18 cellular contexts compared by ENCODE assay signal in genomic region chr20:62887860-62888239, GRCh38. TPM values are rescaled to one million over a fixed set of nuclear protein-coding genes. Genes with fewer than 3 reads are reported as not detected.
DNase-seq lines count a peak whose midpoint lies in the region; ATAC-seq, FAIRE-seq and TF ChIP-seq lines count a peak whose summit lies in the region.
"Had no signal": no experiment of that assay in that cellular context is flagged by ENCODE, and none has a peak within 500 bp of the region (broad histone marks: within the 10 kb centered on the region; RNA-seq: fewer than 3 reads in every experiment).

No MANE protein-coding gene starts in this region.

- POLR2A ChIA-PET in activated CD4-positive, alpha-beta memory T cell treated with anti-CD3 and anti-CD28 coated beads, Interleukin-2, amount 10 ng/mL, durations not matched to agents 7 days and 5 days (lab: Charles Lee): interaction anchor here (1.4 to 2.5 kb wide), 2 partner anchors 11 to 26 kb away, joined by 3 to 13 read pairs; partner anchors contain the start of gene TCFL5
- POLR2A ChIA-PET in activated CD4-positive, alpha-beta memory T cell treated with anti-CD3 and anti-CD28 coated beads for 36 hours (lab: Charles Lee): no interaction called here
- POLR2A ChIA-PET in K562 (lab: Yijun Ruan, JAX): interaction anchor here (0.7 to 3.1 kb wide), 4 partner anchors 10 to 74 kb away, joined by 3 to 16 read pairs (median 4); no protein-coding TSS in a partner anchor

- BruUV-seq in K562 (replicated peaks; lab: Mats Ljungman, UMichigan): no TSS peak

- H3K4me3 ChIP-seq in MM.1S (ENCODE audit: low read length) (no peak overlapping the region), K562 (no peak overlapping the region), osteoblast (ENCODE audit: insufficient read depth, low read length) (no peak overlapping the region), colonic mucosa (no peak overlapping the region)
- H3K4me3 ChIP-seq: MG63, upper lobe of right lung had no signal

- no peak for FAIRE-seq in K562 (lab: Jason Lieb, UNC)
- FAIRE-seq: A204.1, colon, endothelial cell of umbilical vein, small intestine had no signal

- H3K4me1 ChIP-seq in MM.1S (ENCODE audit: low read length) (peaks cover 18% of the 10 kb centered on the region), K562 (replicated peaks in 1 of 2; ENCODE audit: control insufficient read depth in 2 of 2, insufficient read depth in 2 of 2, low read length in 2 of 2) (peaks cover 0 to 14% of the 10 kb centered on the region in 2 experiments; a peak in 2 of 5 replicates), osteoblast (ENCODE audit: insufficient read depth, low read length) (peaks cover 17% of the 10 kb centered on the region), colonic mucosa (no peaks in the 10 kb centered on the region)
- H3K4me1 ChIP-seq: upper lobe of right lung had no signal

- peaks cover 32% of the 10 kb centered on the region for H3K4me1 Mint-ChIP-seq in activated CD4-positive, alpha-beta memory T cell treated with anti-CD3 and anti-CD28 coated beads, Interleukin-2, amount 10 ng/mL, durations not matched to agents 7 days and 5 days
- peaks cover 8% of the 10 kb centered on the region for H3K4me1 Mint-ChIP-seq in activated CD4-positive, alpha-beta memory T cell treated with anti-CD3 and anti-CD28 coated beads for 36 hours (ENCODE audit: low read depth)

- in situ Hi-C loops in K562 (cut with MboI): no loop called here

- H3K36me3 Mint-ChIP-seq in activated CD4-positive, alpha-beta memory T cell treated with anti-CD3 and anti-CD28 coated beads, Interleukin-2, amount 10 ng/mL, durations not matched to agents 7 days and 5 days (ENCODE audit: low read depth): peaks cover 63% of the 10 kb centered on the region
- peaks cover 32% of the 10 kb centered on the region for H3K36me3 Mint-ChIP-seq in activated CD4-positive, alpha-beta memory T cell treated with anti-CD3 and anti-CD28 coated beads for 36 hours

- H2AFZ ChIP-seq in MM.1S (ENCODE audit: low read length): no peak overlapping the region
- no peak overlapping the region for H2AFZ ChIP-seq in K562 (ENCODE audit: low read depth, low read length)
- H2AFZ ChIP-seq in osteoblast (ENCODE audit: low read length): no peak overlapping the region

- peaks cover 4% of the 10 kb centered on the region for H3K9me1 ChIP-seq in K562 (ENCODE audit: control insufficient read depth, insufficient read depth, low read length)

- peaks cover 12% of the 10 kb centered on the region for H3F3A ChIP-seq in MM.1S (ENCODE audit: insufficient read depth, low read length)

- H3K36me3 ChIP-seq in MM.1S (replicated peaks; ENCODE audit: insufficient read depth, low read length): peaks cover 3% of the 10 kb centered on the region; the same call in 1 of the 2 replicates
- H3K36me3 ChIP-seq in K562 (ENCODE audit: control insufficient read depth, insufficient read depth, low read length): peaks cover 71% of the 10 kb centered on the region
- H3K36me3 ChIP-seq in osteoblast (ENCODE audit: insufficient read depth, low read length): peaks cover 61% of the 10 kb centered on the region
- H3K36me3 ChIP-seq in colonic mucosa: peaks cover 35% of the 10 kb centered on the region

- H3K4me3 Mint-ChIP-seq in activated CD4-positive, alpha-beta memory T cell treated with anti-CD3 and anti-CD28 coated beads, Interleukin-2, amount 10 ng/mL, durations not matched to agents 7 days and 5 days: no peak overlapping the region
- H3K4me3 Mint-ChIP-seq in activated CD4-positive, alpha-beta memory T cell treated with anti-CD3 and anti-CD28 coated beads for 36 hours: no peak overlapping the region
- H3K4me3 Mint-ChIP-seq: CD8-positive, alpha-beta T cell; T-helper 1 cell treated with Interleukin-12 subunit alpha and Interleukin-12 subunit beta and Interleukin-4 antibody, amounts not matched to agents 30 μg/mL and 1 μg/mL, for 36 hours had no signal

- TF ChIP-seq RAD21 in K562 (CRISPR knock-in tag; conservative IDR thresholded peaks at IDR 0.05 in 1 of 2, IDR thresholded peaks at IDR 0.05 in 1 of 2): no peak

- H4K20me1 ChIP-seq in MM.1S (ENCODE audit: insufficient read depth, low read length) (no peaks in the 10 kb centered on the region; the same call in 1 of the 2 replicates), K562 (replicated peaks; ENCODE audit: control insufficient read depth, insufficient read depth, low read length) (no peaks in the 10 kb centered on the region), osteoblast (ENCODE audit: insufficient read depth, low read length) (peaks cover 13% of the 10 kb centered on the region)

- no peak for TF ChIP-seq POLR2A in K562 (conservative IDR thresholded peaks at IDR 0.05)

- H3K79me2 ChIP-seq in MM.1S (ENCODE audit: low read length) (no peaks in the 10 kb centered on the region), K562 (ENCODE audit: control insufficient read depth, insufficient read depth, low read length) (no peaks in the 10 kb centered on the region), osteoblast (ENCODE audit: insufficient read depth, low read length) (peaks cover 3% of the 10 kb centered on the region)

- H3K4me2 ChIP-seq in MM.1S (ENCODE audit: low read depth, low read length): no peak overlapping the region
- H3K4me2 ChIP-seq in K562 (ENCODE audit: insufficient read depth, low read length): no peak overlapping the region
- no peak overlapping the region for H3K4me2 ChIP-seq in osteoblast (ENCODE audit: insufficient read depth, low read length)

- no peak for TF ChIP-seq EP300 in K562 (IDR thresholded peaks at IDR 0.05; ENCODE audit: low read length)

- H3K27ac Mint-ChIP-seq in activated CD4-positive, alpha-beta memory T cell treated with anti-CD3 and anti-CD28 coated beads, Interleukin-2, amount 10 ng/mL, durations not matched to agents 7 days and 5 days: peak overlapping the region; percentile 47
- no peak overlapping the region for H3K27ac Mint-ChIP-seq in activated CD4-positive, alpha-beta memory T cell treated with anti-CD3 and anti-CD28 coated beads for 36 hours
- H3K27ac Mint-ChIP-seq: CD8-positive, alpha-beta T cell; T-helper 1 cell treated with Interleukin-12 subunit alpha and Interleukin-12 subunit beta and Interleukin-4 antibody, amounts not matched to agents 30 μg/mL and 1 μg/mL, for 36 hours had no signal

- no peak for DNase-seq in activated CD4-positive, alpha-beta memory T cell treated with anti-CD3 and anti-CD28 coated beads, Interleukin-2, amount 10 ng/mL, durations not matched to agents 7 days and 5 days
- DNase-seq in activated CD4-positive, alpha-beta memory T cell treated with anti-CD3 and anti-CD28 coated beads for 36 hours: no peak
- no peak for DNase-seq in MM.1S
- no peak for DNase-seq in K562 (ENCODE audit: extremely low read depth in 1 of 4, low spot score in 3 of 4)
- DNase-seq in osteoblast (ENCODE audit: insufficient read length, low spot score, missing footprints): peak; percentile 68
- DNase-seq in stimulated activated CD4-positive, alpha-beta T cell treated with anti-CD3 and anti-CD28 coated beads, Interleukin-2, amount 100 ng/mL, for 48 hours: no peak
- no peak for DNase-seq in colonic mucosa
- DNase-seq: activated T-cell treated with anti-CD3 and anti-CD28 coated beads for 4 hours, glutamatergic neuron, MG63, upper lobe of right lung had no signal

- 78% methylated on average over 6 of the region's 7 CpGs for WGBS in K562 (ENCODE audit: insufficient coverage, low coverage, missing lambda C conversion rate)

- H3K27me3 Mint-ChIP-seq in activated CD4-positive, alpha-beta memory T cell treated with anti-CD3 and anti-CD28 coated beads, Interleukin-2, amount 10 ng/mL, durations not matched to agents 7 days and 5 days: no peaks in the 10 kb centered on the region
- no peaks in the 10 kb centered on the region for H3K27me3 Mint-ChIP-seq in activated CD4-positive, alpha-beta memory T cell treated with anti-CD3 and anti-CD28 coated beads for 36 hours

- ATAC-seq in K562 (no peak), GM18861 (IDR thresholded peaks at IDR 0.05; ENCODE audit: unreplicated experiment) (no peak)

- intact Hi-C loops in activated CD4-positive, alpha-beta memory T cell treated with anti-CD3 and anti-CD28 coated beads for 36 hours (cut with micrococcal nuclease): no loop called here
- intact Hi-C loops in K562 (cut with micrococcal nuclease) (no loop called here), colonic mucosa (cut with DNase I) (no loop called here)

- H3K27ac ChIP-seq in MM.1S (ENCODE audit: low read length) (peak overlapping the region; percentile 91; the same call in 1 of the 2 replicates), K562 (ENCODE audit: extremely low read depth, low read depth, low read length) (no peak overlapping the region), osteoblast (ENCODE audit: low read depth, low read length) (peak overlapping the region; percentile 81), colonic mucosa (no peak overlapping the region)
- H3K27ac ChIP-seq: upper lobe of right lung had no signal

- H3K9me2 ChIP-seq in MM.1S (replicated peaks; ENCODE audit: insufficient read depth, low read length): no peaks in the 10 kb centered on the region

- H3K9me3 Mint-ChIP-seq in activated CD4-positive, alpha-beta memory T cell treated with anti-CD3 and anti-CD28 coated beads, Interleukin-2, amount 10 ng/mL, durations not matched to agents 7 days and 5 days: no peaks in the 10 kb centered on the region
- no peaks in the 10 kb centered on the region for H3K9me3 Mint-ChIP-seq in activated CD4-positive, alpha-beta memory T cell treated with anti-CD3 and anti-CD28 coated beads for 36 hours
- H3K9me3 Mint-ChIP-seq: CD8-positive, alpha-beta T cell; T-helper 1 cell treated with Interleukin-12 subunit alpha and Interleukin-12 subunit beta and Interleukin-4 antibody, amounts not matched to agents 30 μg/mL and 1 μg/mL, for 36 hours had no signal

- CTCF ChIA-PET in activated CD4-positive, alpha-beta memory T cell treated with anti-CD3 and anti-CD28 coated beads, Interleukin-2, amount 10 ng/mL, durations not matched to agents 7 days and 5 days (lab: Charles Lee): interaction anchor here (1.5 kb wide), 1 partner anchor 14 kb away, joined by 6 read pairs; no protein-coding TSS in a partner anchor
- CTCF ChIA-PET in activated CD4-positive, alpha-beta memory T cell treated with anti-CD3 and anti-CD28 coated beads for 36 hours (lab: Charles Lee): interaction anchor here (0.6 to 1.5 kb wide), 2 partner anchors 11 to 1102 kb away, joined by 3 to 6 read pairs; no protein-coding TSS in a partner anchor
- CTCF ChIA-PET in K562 (lab: Yijun Ruan, JAX; ENCODE audit: low intra/inter-chr PET ratio): no interaction called here

- H3K27me3 ChIP-seq in MM.1S (replicated peaks; ENCODE audit: insufficient read depth, low read length) (no peaks in the 10 kb centered on the region), K562 (ENCODE audit: control insufficient read depth in 2 of 2, insufficient read depth in 2 of 2, low read length in 2 of 2) (no peaks in the 10 kb centered on the region), osteoblast (ENCODE audit: insufficient read depth, low read length) (no peaks in the 10 kb centered on the region), colonic mucosa (no peaks in the 10 kb centered on the region)
- H3K27me3 ChIP-seq: MG63, upper lobe of right lung had no signal

- no peak overlapping the region for H3K9ac ChIP-seq in MM.1S (ENCODE audit: low read length)
- peak overlapping the region in 1 of 2 experiments; percentile 36; a peak in 2 of 4 replicates for H3K9ac ChIP-seq in K562 (ENCODE audit: insufficient read depth in 1 of 2, low read depth in 2 of 2, low read length in 2 of 2)
- H3K9ac ChIP-seq in colonic mucosa (ENCODE audit: low read depth in 2 of 2, low read length in 2 of 2): no peak overlapping the region

- H3K9me3 ChIP-seq in MM.1S (replicated peaks; ENCODE audit: insufficient read depth, low read length): no peaks in the 10 kb centered on the region
- no peaks in the 10 kb centered on the region for H3K9me3 ChIP-seq in K562 (replicated peaks; ENCODE audit: control insufficient read depth, insufficient read depth, low read depth, low read length)
- H3K9me3 ChIP-seq in osteoblast (ENCODE audit: low read depth, low read length): no peaks in the 10 kb centered on the region
- no peaks in the 10 kb centered on the region for H3K9me3 ChIP-seq in colonic mucosa
- H3K9me3 ChIP-seq: MG63, upper lobe of right lung had no signal

- TF ChIP-seq CTCF in MM.1S (IDR thresholded peaks at IDR 0.05; ENCODE audit: low read length) (no peak), K562 (IDR thresholded peaks at IDR 0.05 in 2 of 3, conservative IDR thresholded peaks at IDR 0.05 in 1 of 3; ENCODE audit: insufficient read depth in 2 of 3, low read depth in 1 of 3, low read length in 3 of 3) (no peak), osteoblast (IDR thresholded peaks at IDR 0.05; ENCODE audit: extremely low read depth, low read depth, low read length) (no peak), colonic mucosa (IDR thresholded peaks at IDR 0.05) (no peak)

RNA-seq across cellular contexts. Expression of gene TCFL5, which starts 26.2 kb away (rescaled TPM):
- total RNA-seq in activated CD4-positive, alpha-beta memory T cell treated with anti-CD3 and anti-CD28 coated beads, Interleukin-2, amount 10 ng/mL, durations not matched to agents 7 days and 5 days: 1 to 10 TPM; 6.0 to 6.2 TPM
- total RNA-seq in activated CD4-positive, alpha-beta memory T cell treated with anti-CD3 and anti-CD28 coated beads for 36 hours: 1 to 10 TPM; 4.7 to 5.0 TPM
- total RNA-seq in K562 (2011; cell fraction: chromatin; rRNA removed; ENCODE audit: low replicate concordance): 13.1 and 14.9 TPM in 2 replicates
- total RNA-seq in K562 (2011; cell fraction: nucleolus; rRNA removed): 7.5 and 9.5 TPM in 2 replicates
- 8.6 and 8.8 TPM in 2 replicates for total RNA-seq in K562 (2011; cell fraction: nucleoplasm; rRNA removed)
- 11.1 and 11.2 TPM in 2 replicates for total RNA-seq in K562 (2014; rRNA removed)
- total RNA-seq in K562 (2014; rRNA removed; fragmentation: Illumina TruSeq; extraction: Trizol): 7.4 and 7.9 TPM in 2 replicates
- 9.2 and 10.2 TPM in 2 replicates for total RNA-seq in K562 (2015; rRNA removed; fragmentation: Illumina TruSeq; extraction: Trizol)
- 11.1 and 12.6 TPM in 2 replicates for total RNA-seq in K562 (2021)
- polyA plus RNA-seq in K562 (2011; rRNA removed): 8.5 and 12.2 TPM in 2 replicates
- polyA plus RNA-seq in K562 (2011; cell fraction: cytosol; rRNA removed): 4.3 and 4.4 TPM in 2 replicates
- 8.0 and 8.3 TPM in 2 replicates for polyA plus RNA-seq in K562 (2011; cell fraction: nucleus; rRNA removed)
- polyA plus RNA-seq in K562 (2012): 6.7 and 8.1 TPM in 2 replicates
- polyA plus RNA-seq in K562 (2014; fragmentation: Illumina TruSeq; extraction: Trizol): 5.9 and 7.9 TPM in 2 replicates
- polyA plus RNA-seq in K562 (2014; fragmentation: Nextera tagmentation; extraction: Ambion mirVana): 1 to 10 TPM in 1 of 2 experiments, under 1 TPM in 1; 1.00 to 1.1 TPM
- 9.1 and 10.5 TPM in 2 replicates for polyA plus RNA-seq in K562 (2014; rRNA removed)
- 6.6 and 6.8 TPM in 2 replicates for polyA minus RNA-seq in K562 (2011; rRNA and poly(A)+ RNA removed)
- 3.8 and 6.5 TPM in 2 replicates for polyA minus RNA-seq in K562 (2011; cell fraction: cytosol; rRNA and poly(A)+ RNA removed)
- polyA minus RNA-seq in K562 (2011; cell fraction: nucleus; rRNA and poly(A)+ RNA removed): 1.9 and 3.9 TPM in 2 replicates
- 13.0 TPM in 2 replicates for total RNA-seq in osteoblast
- 1 to 10 TPM; 6.2 to 7.3 TPM for total RNA-seq in colonic mucosa

RNA-seq across cellular contexts. Expression of gene DIDO1, which starts 38.5 kb away (rescaled TPM):
- total RNA-seq in activated CD4-positive, alpha-beta memory T cell treated with anti-CD3 and anti-CD28 coated beads, Interleukin-2, amount 10 ng/mL, durations not matched to agents 7 days and 5 days: 10 to 100 TPM; 62.2 to 66.2 TPM
- 10 to 100 TPM; 46.6 to 48.4 TPM for total RNA-seq in activated CD4-positive, alpha-beta memory T cell treated with anti-CD3 and anti-CD28 coated beads for 36 hours
- 117 and 149 TPM in 2 replicates for total RNA-seq in K562 (2011; cell fraction: chromatin; rRNA removed; ENCODE audit: low replicate concordance)
- 70.2 and 72.0 TPM in 2 replicates for total RNA-seq in K562 (2011; cell fraction: nucleolus; rRNA removed)
- 82.5 and 92.1 TPM in 2 replicates for total RNA-seq in K562 (2011; cell fraction: nucleoplasm; rRNA removed)
- total RNA-seq in K562 (2014; rRNA removed) (31.2 and 36.7 TPM in 2 replicates), K562 (2014; rRNA removed; fragmentation: Illumina TruSeq; extraction: Trizol) (22.2 and 23.4 TPM in 2 replicates), K562 (2015; rRNA removed; fragmentation: Illumina TruSeq; extraction: Trizol) (26.8 and 27.1 TPM in 2 replicates), K562 (2021) (38.2 and 43.6 TPM in 2 replicates), osteoblast (44.8 and 46.3 TPM in 2 replicates), colonic mucosa (10 to 100 TPM; 41.4 to 50.4 TPM)
- polyA plus RNA-seq in K562 (2011; rRNA removed) (40.5 and 50.2 TPM in 2 replicates), K562 (2014; fragmentation: Illumina TruSeq; extraction: Trizol) (37.4 and 37.9 TPM in 2 replicates), K562 (2014; fragmentation: Nextera tagmentation; extraction: Ambion mirVana) (1 to 10 TPM; 4.4 to 4.8 TPM), K562 (2014; rRNA removed) (44.3 and 46.8 TPM in 2 replicates)
- polyA plus RNA-seq in K562 (2011; cell fraction: cytosol; rRNA removed): 31.2 and 58.5 TPM in 2 replicates
- 256 and 286 TPM in 2 replicates for polyA plus RNA-seq in K562 (2011; cell fraction: nucleus; rRNA removed)
- polyA plus RNA-seq in K562 (2012): 23.7 and 36.2 TPM in 2 replicates
- 32.2 and 34.2 TPM in 2 replicates for polyA minus RNA-seq in K562 (2011; rRNA and poly(A)+ RNA removed)
- 13.9 and 15.7 TPM in 2 replicates for polyA minus RNA-seq in K562 (2011; cell fraction: cytosol; rRNA and poly(A)+ RNA removed)
- polyA minus RNA-seq in K562 (2011; cell fraction: nucleus; rRNA and poly(A)+ RNA removed): 35.7 and 49.3 TPM in 2 replicates

RNA-seq across cellular contexts. Expression of gene GID8, which starts 50.1 kb away (rescaled TPM):
- total RNA-seq in activated CD4-positive, alpha-beta memory T cell treated with anti-CD3 and anti-CD28 coated beads, Interleukin-2, amount 10 ng/mL, durations not matched to agents 7 days and 5 days: 10 to 100 TPM; 31.9 to 32.8 TPM
- total RNA-seq in activated CD4-positive, alpha-beta memory T cell treated with anti-CD3 and anti-CD28 coated beads for 36 hours: 10 to 100 TPM; 33.9 to 34.8 TPM
- 26.6 and 28.0 TPM in 2 replicates for total RNA-seq in K562 (2011; cell fraction: chromatin; rRNA removed; ENCODE audit: low replicate concordance)
- 15.2 and 19.5 TPM in 2 replicates for total RNA-seq in K562 (2011; cell fraction: nucleolus; rRNA removed)
- 23.8 and 32.1 TPM in 2 replicates for total RNA-seq in K562 (2011; cell fraction: nucleoplasm; rRNA removed)
- total RNA-seq in K562 (2014; rRNA removed): 22.2 and 26.0 TPM in 2 replicates
- total RNA-seq in K562 (2014; rRNA removed; fragmentation: Illumina TruSeq; extraction: Trizol): 21.8 and 23.4 TPM in 2 replicates
- 22.4 and 23.0 TPM in 2 replicates for total RNA-seq in K562 (2015; rRNA removed; fragmentation: Illumina TruSeq; extraction: Trizol)
- total RNA-seq in K562 (2021): 29.0 and 31.6 TPM in 2 replicates
- polyA plus RNA-seq in K562 (2011; rRNA removed): 24.6 and 26.3 TPM in 2 replicates
- polyA plus RNA-seq in K562 (2011; cell fraction: cytosol; rRNA removed): 20.8 and 25.4 TPM in 2 replicates
- polyA plus RNA-seq in K562 (2011; cell fraction: nucleus; rRNA removed): 19.8 and 21.7 TPM in 2 replicates
- polyA plus RNA-seq in K562 (2012): 21.3 and 23.2 TPM in 2 replicates
- 22.2 TPM in 2 replicates for polyA plus RNA-seq in K562 (2014; fragmentation: Illumina TruSeq; extraction: Trizol)
- 10 to 100 TPM in 1 of 2 experiments, 1 to 10 TPM in 1; 7.5 to 12.9 TPM for polyA plus RNA-seq in K562 (2014; fragmentation: Nextera tagmentation; extraction: Ambion mirVana)
- polyA plus RNA-seq in K562 (2014; rRNA removed): 24.9 and 25.7 TPM in 2 replicates
- polyA minus RNA-seq in K562 (2011; rRNA and poly(A)+ RNA removed): 31.4 and 32.6 TPM in 2 replicates
- 15.6 and 17.0 TPM in 2 replicates for polyA minus RNA-seq in K562 (2011; cell fraction: cytosol; rRNA and poly(A)+ RNA removed)
- 6.1 and 10.0 TPM in 2 replicates for polyA minus RNA-seq in K562 (2011; cell fraction: nucleus; rRNA and poly(A)+ RNA removed)
- total RNA-seq in osteoblast: 34.4 and 37.1 TPM in 2 replicates
- total RNA-seq in colonic mucosa: 10 to 100 TPM; 37.3 to 40.4 TPM

Comparison
In these comparisons a context has a peak if more than half of its experiments do, and no peak if none do; other contexts are left out.
1. H3K27ac ChIP-seq: peak in MM.1S (single experiment) and osteoblast (single experiment); none in K562 (single experiment) and colonic mucosa (single experiment).